8 cellular contexts compared by ENCODE assay signal in the genomic region with DNA sequence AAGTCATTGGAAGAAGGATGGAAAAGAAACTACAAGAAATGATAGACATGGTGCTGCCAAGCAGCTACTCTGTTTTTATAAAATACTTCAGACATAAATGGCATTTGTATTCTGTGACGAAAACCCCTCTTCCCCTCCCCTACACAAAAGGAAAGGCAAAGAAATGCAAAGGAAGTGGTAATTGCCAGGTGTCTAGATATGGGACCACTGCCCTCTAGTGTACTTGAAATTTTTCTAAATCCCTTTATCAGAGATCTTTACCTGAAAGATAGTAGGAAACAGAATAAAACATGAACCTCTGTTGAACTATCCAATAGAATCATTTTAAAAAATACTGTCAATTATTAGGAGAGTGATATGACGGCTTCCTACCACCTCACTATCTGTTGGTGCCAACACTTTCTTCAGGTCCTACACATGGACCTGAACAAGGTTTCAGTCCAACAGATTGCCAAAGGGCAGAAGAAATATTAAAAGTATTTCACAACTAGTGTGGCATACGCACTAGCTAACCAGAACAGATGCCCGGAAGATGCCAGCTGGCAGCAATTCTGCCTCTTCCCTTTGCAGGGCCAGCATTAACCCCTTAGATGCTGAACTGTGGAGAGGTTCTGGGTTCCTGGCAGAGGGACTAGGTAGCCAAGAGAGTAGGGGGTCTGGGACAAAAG.
A peak's percentile ranks its signal among the peaks of the same experiment; 100 is the strongest.
DNase-seq lines count a peak whose midpoint lies in the region; TF ChIP-seq lines count a peak whose summit lies in the region.

No MANE protein-coding gene starts in this region.

- H3K27me3 ChIP-seq in thyroid gland = no peaks in the 10 kb centered on the region

- TF ChIP-seq CTCF in thyroid gland (IDR thresholded peaks at IDR 0.05) = peak in 4 of 6 experiments; percentile 12 to 43 (median 41)

- H3K9me3 ChIP-seq in thyroid gland = no peaks in the 10 kb centered on the region

- H3K4me3 Mint-ChIP-seq in activated T-cell treated with anti-CD3 and anti-CD28 coated beads, Interleukin-2, amount 50 U/mL, for 24 hours = no peak overlapping the region

- H3K36me3 Mint-ChIP-seq in activated T-cell treated with anti-CD3 and anti-CD28 coated beads, Interleukin-2, amount 50 U/mL, for 24 hours (ENCODE audit: low read depth) = no peaks in the 10 kb centered on the region

- peaks cover 16% of the 10 kb centered on the region for H3K4me1 Mint-ChIP-seq in activated T-cell treated with anti-CD3 and anti-CD28 coated beads, Interleukin-2, amount 50 U/mL, for 24 hours (ENCODE audit: low read depth)

- H3K4me3 ChIP-seq in thyroid gland (replicated peaks in 1 of 3) = no peak overlapping the region

- H3K27me3 Mint-ChIP-seq in activated T-cell treated with anti-CD3 and anti-CD28 coated beads, Interleukin-2, amount 50 U/mL, for 24 hours = peaks cover 1% of the 10 kb centered on the region

- intact Hi-C loops in thyroid gland (cut with DNase I) = loop anchor here (5.0 kb wide), 1 partner anchor 333 kb away; no protein-coding TSS in a partner anchor

- no peaks in the 10 kb centered on the region for H3K36me3 ChIP-seq in thyroid gland

- no peak overlapping the region for H3K27ac ChIP-seq in thyroid gland

- no peak overlapping the region for H3K27ac Mint-ChIP-seq in activated T-cell treated with anti-CD3 and anti-CD28 coated beads, Interleukin-2, amount 50 U/mL, for 24 hours

- no peak for TF ChIP-seq POLR2A in thyroid gland (IDR thresholded peaks at IDR 0.05)

- WGBS in thyroid gland, 2 donors = 16 to 23% methylated on average over 4 of the region's 4 CpGs

- peaks cover 0 to 7% of the 10 kb centered on the region in 2 donors for H3K4me1 ChIP-seq in thyroid gland

- DNase-seq in SIG-M5 treated with dmso at 0.1 percent for 504 hours (lab: John Stamatoyannopoulos, UW; ENCODE audit: unreplicated experiment) (peak; percentile 39), SIG-M5 (lab: John Stamatoyannopoulos, UW) (no peak), H4 (ENCODE audit: low spot score) (peak; percentile 66), NCI-H1694 (lab: John Stamatoyannopoulos, UW) (peak; percentile 72), amniotic epithelial cell (ENCODE audit: low read depth) (peak; percentile 57), iPS-NIHi7 (ENCODE audit: extremely low spot score) (peak; percentile 41), thyroid gland (peak; percentile 13 to 17)
- no peak for DNase-seq in activated T-cell treated with anti-CD3 and anti-CD28 coated beads, Interleukin-2, amount 50 U/mL, for 24 hours

- no peaks in the 10 kb centered on the region for H3K9me3 Mint-ChIP-seq in activated T-cell treated with anti-CD3 and anti-CD28 coated beads, Interleukin-2, amount 50 U/mL, for 24 hours

Comparison
In these comparisons a context has a peak if more than half of its experiments do, and no peak if none do; other contexts are left out.
1. DNase-seq: peak in SIG-M5 treated with dmso at 0.1 percent for 504 hours (single experiment), H4 (single experiment), NCI-H1694 (single experiment), amniotic epithelial cell (single experiment), iPS-NIHi7 (single experiment) and thyroid gland (2 of 2); none in SIG-M5 (single experiment) and activated T-cell treated with anti-CD3 and anti-CD28 coated beads, Interleukin-2, amount 50 U/mL, for 24 hours (single experiment).